Comparison of ENCODE assay signal across 29 cellular contexts in genomic region chr3:110647586-110647985, GRCh38.
"Had no signal": no experiment of that assay in that cellular context is flagged by ENCODE, and none has a peak within 500 bp of the region (broad histone marks: within the 10 kb centered on the region; RNA-seq: fewer than 3 reads in every experiment).

No MANE protein-coding gene starts in this region.

- H3K4me3 ChIP-seq: adrenal gland, body of pancreas, colonic mucosa, esophagus muscularis mucosa, gastroesophageal sphincter, heart right ventricle had no signal

- ATAC-seq: activated CD4-positive, alpha-beta T cell treated with anti-CD3 and anti-CD28 coated beads for 36 hours; activated CD8-positive, alpha-beta memory T cell treated with anti-CD3 and anti-CD28 coated beads, Interleukin-2, amount 10 ng/mL, durations not matched to agents 7 days and 5 days; activated CD8-positive, alpha-beta T cell treated with anti-CD3 and anti-CD28 coated beads, Interleukin-2, amount 10 ng/mL, durations not matched to agents 7 days and 5 days; activated naive CD8-positive, alpha-beta T cell treated with anti-CD3 and anti-CD28 coated beads, Interleukin-2, amount 50 U/mL, for 24 hours; body of pancreas; foreskin keratinocyte; gastroesophageal sphincter; heart right ventricle; T-helper 17 cell had no signal

- H3K9me3 ChIP-seq: adrenal gland, body of pancreas, colonic mucosa, esophagus muscularis mucosa, gastroesophageal sphincter, heart right ventricle had no signal

- H3K36me3 ChIP-seq: adrenal gland, colonic mucosa, esophagus muscularis mucosa, gastroesophageal sphincter, heart right ventricle had no signal

- DNase-seq: activated CD4-positive, alpha-beta memory T cell treated with anti-CD3 and anti-CD28 coated beads for 36 hours; activated CD4-positive, alpha-beta T cell treated with anti-CD3 and anti-CD28 coated beads for 36 hours; activated CD4-positive, alpha-beta T cell treated with anti-CD3 and anti-CD28 coated beads, Interleukin-2, amount 10 ng/mL, durations not matched to agents 24 days and 14 days; activated CD4-positive, CD25-positive, alpha-beta regulatory T cell; activated CD4-positive, CD25-positive, alpha-beta regulatory T cell treated with anti-CD3 and anti-CD28 coated beads, Interleukin-2, amount 50 U/mL, for 72 hours; activated CD8-positive, alpha-beta memory T cell treated with anti-CD3 and anti-CD28 coated beads, Interleukin-2, amount 10 ng/mL, durations not matched to agents 7 days and 5 days; activated CD8-positive, alpha-beta memory T cell treated with anti-CD3 and anti-CD28 coated beads, Interleukin-2, amount 50 U/mL, for 4 hours; activated CD8-positive, alpha-beta T cell treated with anti-CD3 and anti-CD28 coated beads, Interleukin-2, amount 10 ng/mL, durations not matched to agents 7 days and 5 days; activated effector memory CD4-positive, alpha-beta T cell treated with anti-CD3 and anti-CD28 coated beads, Interleukin-2, amount 50 U/mL, for 16 hours; activated naive CD4-positive, alpha-beta T cell treated with anti-CD3 and anti-CD28 coated beads for 36 hours; activated naive CD8-positive, alpha-beta T cell treated with anti-CD3 and anti-CD28 coated beads for 36 hours; activated naive CD8-positive, alpha-beta T cell treated with anti-CD3 and anti-CD28 coated beads, Interleukin-2, amount 50 U/mL, for 24 hours; activated T-cell treated with anti-CD3 and anti-CD28 coated beads, Interleukin-2, amount 50 U/mL, for 1 hour; activated T-cell treated with anti-CD3 and anti-CD28 coated beads, Interleukin-2, amount 50 U/mL, for 48 hours; adrenal gland; amygdala; aorta; body of pancreas; caudate nucleus; colonic mucosa; effector CD8-positive, alpha-beta T cell; erythroblast; foreskin keratinocyte; heart right ventricle; T-helper 1 cell; T-helper 17 cell had no signal

- H3K27me3 ChIP-seq: adrenal gland, body of pancreas, colonic mucosa, esophagus muscularis mucosa, foreskin keratinocyte, gastroesophageal sphincter, heart right ventricle had no signal

- H3K27ac ChIP-seq: adrenal gland, body of pancreas, colonic mucosa, esophagus muscularis mucosa, foreskin keratinocyte, gastroesophageal sphincter, heart right ventricle, VCaP had no signal

- H3K4me1 ChIP-seq: adrenal gland, body of pancreas, colonic mucosa, esophagus muscularis mucosa, foreskin keratinocyte, gastroesophageal sphincter, heart right ventricle had no signal
